In the genomic region with DNA sequence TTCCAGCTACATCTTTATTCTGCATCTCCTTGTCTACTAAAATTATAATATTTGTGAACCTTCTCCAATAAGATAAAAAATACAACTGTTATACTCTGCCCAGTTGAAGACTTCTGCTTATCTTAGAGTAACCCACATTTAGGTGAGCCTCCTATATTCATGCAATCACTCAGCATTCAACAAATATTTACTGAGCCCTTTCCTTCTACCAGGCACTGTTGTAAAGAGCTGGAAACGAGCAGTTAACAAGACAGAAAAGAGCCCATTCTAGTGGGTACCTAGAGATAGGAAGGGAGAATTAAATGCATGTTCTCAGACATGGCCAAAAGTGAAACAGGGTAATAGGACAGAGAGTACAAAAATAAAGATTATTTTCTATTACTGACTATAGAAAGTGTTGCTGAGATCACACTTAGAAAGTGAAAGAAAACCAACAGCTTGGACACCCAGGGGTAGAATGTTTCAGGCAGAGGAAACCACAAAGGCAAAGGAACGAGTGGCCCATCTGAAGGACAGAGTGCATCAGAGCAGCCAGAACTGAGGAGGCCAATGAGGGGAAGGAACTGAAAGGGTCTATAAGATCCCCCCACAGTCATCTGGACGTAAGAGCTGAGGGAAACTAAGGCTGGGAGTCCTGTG, we compare ENCODE assay signal across 11 cellular contexts. TPM values are rescaled to one million over a fixed set of nuclear protein-coding genes. Genes with fewer than 3 reads are reported as not detected.
DNase-seq lines count a peak whose midpoint lies in the region; ATAC-seq and TF ChIP-seq lines count a peak whose summit lies in the region.
"Had no signal": no experiment of that assay in that cellular context is flagged by ENCODE, and none has a peak within 500 bp of the region (broad histone marks: within the 10 kb centered on the region; RNA-seq: fewer than 3 reads in every experiment).

No MANE protein-coding gene starts in this region.

- peaks cover 34 to 35% of the 10 kb centered on the region in 2 donors for H3K4me1 Mint-ChIP-seq in natural killer cell treated with Interleukin-12 subunit alpha and Interleukin-12 subunit beta and Interleukin-15 and Interleukin-18, amount 100 ng/mL, for 72 hours (ENCODE audit: low read depth in 2 of 2)
- H3K4me1 Mint-ChIP-seq in CD8-positive, alpha-beta T cell (ENCODE audit: low read depth) = peaks cover 40% of the 10 kb centered on the region

- POLR2A ChIA-PET in SK-N-SH (lab: Yijun Ruan, JAX) = no interaction called here
- POLR2A ChIA-PET in CD8-positive, alpha-beta T cell (lab: Charles Lee) = no interaction called here

- no peaks in the 10 kb centered on the region for H3K36me3 Mint-ChIP-seq in natural killer cell treated with Interleukin-12 subunit alpha and Interleukin-12 subunit beta and Interleukin-15 and Interleukin-18, amount 100 ng/mL, for 72 hours
- no peaks in the 10 kb centered on the region for H3K36me3 Mint-ChIP-seq in CD8-positive, alpha-beta T cell

- H3K27me3 ChIP-seq in SK-N-SH (ENCODE audit: insufficient read depth) = no peaks in the 10 kb centered on the region
- H3K27me3 ChIP-seq in CD8-positive, alpha-beta T cell (ENCODE audit: insufficient read depth, low read length) = no peaks in the 10 kb centered on the region

- H3K36me3 ChIP-seq in SK-N-SH (replicated peaks in 1 of 2; ENCODE audit: control insufficient read depth in 1 of 2, insufficient read depth in 2 of 2, low read length in 1 of 2) = no peaks in the 10 kb centered on the region
- H3K36me3 ChIP-seq in CD8-positive, alpha-beta T cell (ENCODE audit: insufficient read depth, low read length) = no peaks in the 10 kb centered on the region

- peak overlapping the region; percentile 65 for H3K4me3 Mint-ChIP-seq in natural killer cell treated with Interleukin-12 subunit alpha and Interleukin-12 subunit beta and Interleukin-15 and Interleukin-18, amount 100 ng/mL, for 72 hours
- H3K4me3 Mint-ChIP-seq in CD8-positive, alpha-beta T cell = no peak overlapping the region

- peak overlapping the region; percentile 23; the same call in 1 of the 2 replicates for H2AFZ ChIP-seq in SK-N-SH (ENCODE audit: low read depth)

- H3K27ac ChIP-seq in SK-N-SH (ENCODE audit: low read depth in 2 of 2, low read length in 1 of 2) = no peak overlapping the region
- no peak overlapping the region for H3K27ac ChIP-seq in CD8-positive, alpha-beta T cell (ENCODE audit: low read depth, low read length)

- 51% methylated on average over 3 of the region's 3 CpGs for WGBS in SK-N-SH (ENCODE audit: low lambda C conversion rate)

- CTCF ChIA-PET in SK-N-SH (lab: Yijun Ruan, JAX) = interaction anchor here (0.6 kb wide), 2 partner anchors 23 to 1324 kb away, joined by 3 read pairs; no protein-coding TSS in a partner anchor
- CTCF ChIA-PET in CD8-positive, alpha-beta T cell (lab: Charles Lee) = no interaction called here

- no peaks in the 10 kb centered on the region for H3K79me2 ChIP-seq in SK-N-SH (ENCODE audit: insufficient read depth)

- DNase-seq in SK-N-SH = no peak
- no peak for DNase-seq in natural killer cell treated with Interleukin-12 subunit alpha and Interleukin-12 subunit beta and Interleukin-15 and Interleukin-18, amount 100 ng/mL, for 72 hours (ENCODE audit: low spot score)
- no peak for DNase-seq in kidney glomerular epithelial cell (lab: John Stamatoyannopoulos, UW)
- no peak for DNase-seq in DMS153 treated with DMSO at 0.1 percent for 48 hours (lab: John Stamatoyannopoulos, UW; ENCODE audit: unreplicated experiment)
- DNase-seq in CD8-positive, alpha-beta T cell = no peak
- DNase-seq: NCI-H146 had no signal

- H3K9me2 ChIP-seq in SK-N-SH = no peaks in the 10 kb centered on the region

- no peak for TF ChIP-seq RAD21 in SK-N-SH (IDR thresholded peaks at IDR 0.05; ENCODE audit: low read length)

- no peak for TF ChIP-seq CTCF in SK-N-SH (IDR thresholded peaks at IDR 0.05)
- no peak for TF ChIP-seq CTCF in CD8-positive, alpha-beta T cell (IDR thresholded peaks at IDR 0.05)

- no peak overlapping the region for H3K4me3 ChIP-seq in SK-N-SH (ENCODE audit: low read depth in 2 of 2, low read length in 1 of 2)
- H3K4me3 ChIP-seq in CD8-positive, alpha-beta T cell (ENCODE audit: low read depth, low read length) = no peak overlapping the region

- H4K20me1 ChIP-seq in SK-N-SH (ENCODE audit: insufficient read depth) = no peaks in the 10 kb centered on the region

- no peaks in the 10 kb centered on the region for H3K9me3 ChIP-seq in SK-N-SH
- H3K9me3 ChIP-seq in CD8-positive, alpha-beta T cell (ENCODE audit: low read length) = no peaks in the 10 kb centered on the region

- no peak for TF ChIP-seq EP300 in SK-N-SH (IDR thresholded peaks at IDR 0.05; ENCODE audit: borderline replicate concordance in 1 of 2, low read depth in 1 of 2, low read length in 1 of 2)

- H3K4me1 ChIP-seq in SK-N-SH (ENCODE audit: control insufficient read depth in 1 of 2, insufficient read depth in 2 of 2, low read depth in 1 of 2, low read length in 1 of 2) = peaks cover 0 to 8% of the 10 kb centered on the region in 2 experiments; a peak in 2 of 4 replicates
- H3K4me1 ChIP-seq in CD8-positive, alpha-beta T cell (ENCODE audit: insufficient read depth, low read length) = peaks cover 32% of the 10 kb centered on the region

- peak overlapping the region; percentile 45 to 73 for H3K27ac Mint-ChIP-seq in natural killer cell treated with Interleukin-12 subunit alpha and Interleukin-12 subunit beta and Interleukin-15 and Interleukin-18, amount 100 ng/mL, for 72 hours
- H3K27ac Mint-ChIP-seq in CD8-positive, alpha-beta T cell = no peak overlapping the region

- H3K9me3 Mint-ChIP-seq in natural killer cell treated with Interleukin-12 subunit alpha and Interleukin-12 subunit beta and Interleukin-15 and Interleukin-18, amount 100 ng/mL, for 72 hours = peaks cover 6% of the 10 kb centered on the region
- no peaks in the 10 kb centered on the region for H3K9me3 Mint-ChIP-seq in CD8-positive, alpha-beta T cell

- intact Hi-C loops in CD8-positive, alpha-beta T cell (cut with DNase I, micrococcal nuclease) = no loop called here

- no peak overlapping the region for H3K9ac ChIP-seq in SK-N-SH

- peaks cover 18% of the 10 kb centered on the region for H3F3A ChIP-seq in SK-N-SH (replicated peaks; ENCODE audit: insufficient read depth)

- ATAC-seq in SK-N-SH treated with all-trans-retinoic acid at 6 μM for 48 hours (no peak), HG02588 (IDR thresholded peaks at IDR 0.05; ENCODE audit: unreplicated experiment) (peak; percentile 95), HG03520 (IDR thresholded peaks at IDR 0.05; ENCODE audit: unreplicated experiment) (peak; percentile 96)
- ATAC-seq in natural killer cell treated with Interleukin-12 subunit alpha and Interleukin-12 subunit beta and Interleukin-15 and Interleukin-18, amount 100 ng/mL, for 72 hours = peak; percentile 69 to 76
- ATAC-seq in CD8-positive, alpha-beta T cell = no peak

- H3K4me2 ChIP-seq in SK-N-SH = no peak overlapping the region

- H3K27me3 Mint-ChIP-seq in natural killer cell treated with Interleukin-12 subunit alpha and Interleukin-12 subunit beta and Interleukin-15 and Interleukin-18, amount 100 ng/mL, for 72 hours = no peaks in the 10 kb centered on the region
- H3K27me3 Mint-ChIP-seq in CD8-positive, alpha-beta T cell (ENCODE audit: low read depth) = no peaks in the 10 kb centered on the region

TF ChIP-seq in SK-N-SH, 30 proteins besides CTCF, POLR2A, EP300 and RAD21 (continues in another document):
- no peak for TF ChIP-seq ELF1 (IDR thresholded peaks at IDR 0.05)

TF ChIP-seq in SK-N-SH treated with all-trans-retinoic acid at 6 μM for 48 hours, 23 proteins besides CTCF, POLR2A, EP300 and RAD21 (continues in another document):
- TF ChIP-seq ARNTL (CRISPR knock-in tag; IDR thresholded peaks at IDR 0.05; ENCODE audit: borderline replicate concordance, low read depth) = no peak
- TF ChIP-seq CSRNP3 (CRISPR knock-in tag; IDR thresholded peaks at IDR 0.05) = no peak
- no peak for TF ChIP-seq ESRRG (CRISPR knock-in tag; IDR thresholded peaks at IDR 0.05)
- TF ChIP-seq ZNF8 (CRISPR knock-in tag; IDR thresholded peaks at IDR 0.05) = no peak
- TF ChIP-seq POU6F1 (CRISPR knock-in tag; IDR thresholded peaks at IDR 0.05; ENCODE audit: borderline replicate concordance, low read depth) = no peak
- TF ChIP-seq GLIS3 (CRISPR knock-in tag; IDR thresholded peaks at IDR 0.05) = no peak
- TF ChIP-seq ZNF70 (CRISPR knock-in tag; IDR thresholded peaks at IDR 0.05) = no peak

RNA-seq across cellular contexts. Expression of gene SMLR1, which starts 50.8 kb away (rescaled TPM):
- 0.03 TPM in 1 of 2 replicates, not detected in the other for polyA plus RNA-seq in SK-N-SH (2012; rRNA removed)
- polyA plus RNA-seq in SK-N-SH (2012; cell fraction: cytosol; rRNA removed) = not detected in 2 replicates
- polyA plus RNA-seq in SK-N-SH (2012; cell fraction: nucleus; rRNA removed) = 0.01 TPM in 1 of 2 replicates, not detected in the other
- not detected for total RNA-seq in natural killer cell treated with Interleukin-12 subunit alpha and Interleukin-12 subunit beta and Interleukin-15 and Interleukin-18, amount 100 ng/mL, for 72 hours
- not detected for total RNA-seq in CD8-positive, alpha-beta T cell
- total RNA-seq: A172, renal cortical epithelial cell had no signal

Comparison
In these comparisons a context has a peak if more than half of its experiments do, and no peak if none do; other contexts are left out.
1. ATAC-seq: peak in HG02588 (single experiment), HG03520 (single experiment) and natural killer cell treated with Interleukin-12 subunit alpha and Interleukin-12 subunit beta and Interleukin-15 and Interleukin-18, amount 100 ng/mL, for 72 hours (2 of 2); none in SK-N-SH treated with all-trans-retinoic acid at 6 μM for 48 hours (single experiment) and CD8-positive, alpha-beta T cell (single experiment).